In genomic region chr14:80587096-80587724, GRCh38 we compare ENCODE assay signal across 8 cellular contexts.
DNase-seq lines count a peak whose midpoint lies in the region; ATAC-seq, FAIRE-seq and TF ChIP-seq lines count a peak whose summit lies in the region.

No MANE protein-coding gene starts in this region.

- CTCF ChIA-PET in HCT116 (lab: Charles Lee) = interaction anchor here (0.6 to 1.7 kb wide), 6 partner anchors 10 to 583 kb away, joined by 3 to 8 read pairs (median 3); no protein-coding TSS in a partner anchor

- DNase-seq in Ammon's horn (ENCODE audit: low spot score) = peak; percentile 12
- DNase-seq in GM12865 (ENCODE audit: low read depth) = peak; percentile 85
- DNase-seq in HCT116 (ENCODE audit: low read depth, low spot score) = peak; percentile 21
- no peak for DNase-seq in MM.1S
- no peak for DNase-seq in activated naive CD8-positive, alpha-beta T cell treated with anti-CD3 and anti-CD28 coated beads, Interleukin-2, amount 10 ng/mL, durations not matched to agents 7 days and 5 days
- no peak for DNase-seq in keratinocyte (ENCODE audit: low read depth, low spot score)
- DNase-seq in NCI-H1930 (lab: John Stamatoyannopoulos, UW) = no peak
- DNase-seq in stimulated activated CD4-positive, alpha-beta T cell treated with anti-CD3 and anti-CD28 coated beads, Interleukin-12 subunit alpha, Interleukin-12 subunit beta, amount 100 ng/mL, for 4 hours = no peak

- dilution Hi-C loops in keratinocyte (cut with MboI; ENCODE audit: extremely low pct_ligation_motif_present, low sequenced_read_pairs) = no loop called here

- no peaks in the 10 kb centered on the region for H3K9me1 ChIP-seq in keratinocyte (ENCODE audit: control insufficient read depth, extremely low read depth, insufficient read depth, low read length)

- H3K36me3 Mint-ChIP-seq in activated naive CD8-positive, alpha-beta T cell treated with anti-CD3 and anti-CD28 coated beads, Interleukin-2, amount 10 ng/mL, durations not matched to agents 7 days and 5 days = peaks cover 16% of the 10 kb centered on the region

- no peaks in the 10 kb centered on the region for H4K20me1 ChIP-seq in HCT116 (ENCODE audit: insufficient read depth)
- H4K20me1 ChIP-seq in MM.1S (ENCODE audit: insufficient read depth, low read length) = no peaks in the 10 kb centered on the region
- H4K20me1 ChIP-seq in keratinocyte (ENCODE audit: control insufficient read depth, extremely low read depth, insufficient read depth, low read length) = no peaks in the 10 kb centered on the region

- H3K27ac ChIP-seq in HCT116 (ENCODE audit: low read depth, low read length) (no peak overlapping the region), MM.1S (ENCODE audit: low read length) (no peak overlapping the region), keratinocyte (ENCODE audit: control insufficient read depth, insufficient read depth, low read length) (no peak overlapping the region)

- peak; percentile 44 for TF ChIP-seq CTCF in GM12865 (IDR thresholded peaks at IDR 0.05; ENCODE audit: insufficient read depth, low read depth, low read length, missing control alignments)
- TF ChIP-seq CTCF in HCT116 (IDR thresholded peaks at IDR 0.05 in 2 of 3, conservative IDR thresholded peaks at IDR 0.05 in 1 of 3; ENCODE audit: borderline replicate concordance in 1 of 3, insufficient read depth in 1 of 3, low read depth in 2 of 3, low read length in 2 of 3) = peak in 2 of 3 experiments; percentile 60 to 69; a peak in 4 of 6 replicates
- peak; percentile 29 for TF ChIP-seq CTCF in MM.1S (IDR thresholded peaks at IDR 0.05; ENCODE audit: low read length)
- TF ChIP-seq CTCF in keratinocyte (optimal IDR thresholded peaks at IDR 0.05 in 1 of 3, IDR thresholded peaks at IDR 0.05 in 1 of 3, conservative IDR thresholded peaks at IDR 0.05 in 1 of 3; ENCODE audit: extremely low read depth in 1 of 3, insufficient read depth in 2 of 3, low read length in 3 of 3) = peak in 2 of 3 experiments; percentile 47 to 58

- H3K27me3 Mint-ChIP-seq in activated naive CD8-positive, alpha-beta T cell treated with anti-CD3 and anti-CD28 coated beads, Interleukin-2, amount 10 ng/mL, durations not matched to agents 7 days and 5 days = peaks cover 2% of the 10 kb centered on the region

- H3F3A ChIP-seq in MM.1S (ENCODE audit: insufficient read depth, low read length) = no peaks in the 10 kb centered on the region

- H3K9ac ChIP-seq in HCT116 (ENCODE audit: low read length) (no peak overlapping the region), MM.1S (ENCODE audit: low read length) (no peak overlapping the region), keratinocyte (ENCODE audit: control insufficient read depth, extremely low read depth, insufficient read depth, low read length) (no peak overlapping the region)

- intact Hi-C loops in HCT116 (cut with micrococcal nuclease) = loop anchor here (5.0 kb wide), 1 partner anchor 375 kb away; the partner anchor contains the start of gene DIO2

- H3K4me1 Mint-ChIP-seq in activated naive CD8-positive, alpha-beta T cell treated with anti-CD3 and anti-CD28 coated beads, Interleukin-2, amount 10 ng/mL, durations not matched to agents 7 days and 5 days = peaks cover 8% of the 10 kb centered on the region

- H3K27ac Mint-ChIP-seq in activated naive CD8-positive, alpha-beta T cell treated with anti-CD3 and anti-CD28 coated beads, Interleukin-2, amount 10 ng/mL, durations not matched to agents 7 days and 5 days = peak overlapping the region; percentile 22

- H3K4me3 ChIP-seq in GM12865 (ENCODE audit: low read depth, low read length) = no peak overlapping the region
- H3K4me3 ChIP-seq in HCT116 (replicated peaks in 1 of 2; ENCODE audit: low read depth in 1 of 2, low read length in 2 of 2) = no peak overlapping the region
- no peak overlapping the region for H3K4me3 ChIP-seq in MM.1S (ENCODE audit: low read length)
- H3K4me3 ChIP-seq in keratinocyte (ENCODE audit: control insufficient read depth in 2 of 3, extremely low read depth in 1 of 3, insufficient read depth in 2 of 3, low read depth in 1 of 3, low read length in 3 of 3) = no peak overlapping the region

- no TSS peak for BruUV-seq in HCT116 (replicated peaks; lab: Mats Ljungman, UMichigan)

- no peaks in the 10 kb centered on the region for H3K27me3 ChIP-seq in HCT116 (ENCODE audit: insufficient read depth, low read length)
- no peaks in the 10 kb centered on the region for H3K27me3 ChIP-seq in MM.1S (replicated peaks; ENCODE audit: insufficient read depth, low read length)
- no peaks in the 10 kb centered on the region for H3K27me3 ChIP-seq in keratinocyte (ENCODE audit: control insufficient read depth, extremely low read depth, insufficient read depth, low read length)

- H3K4me1 ChIP-seq in HCT116 (ENCODE audit: control insufficient read depth in 1 of 2, insufficient read depth in 2 of 2, low read length in 2 of 2) = peaks cover 9 to 11% of the 10 kb centered on the region in 2 experiments
- H3K4me1 ChIP-seq in MM.1S (ENCODE audit: low read length) = no peaks in the 10 kb centered on the region
- H3K4me1 ChIP-seq in keratinocyte (ENCODE audit: control insufficient read depth, extremely low read depth, insufficient read depth, low read length) = peaks cover 12% of the 10 kb centered on the region

- no peaks in the 10 kb centered on the region for H3K79me2 ChIP-seq in HCT116 (ENCODE audit: insufficient read depth, low read length)
- H3K79me2 ChIP-seq in MM.1S (ENCODE audit: low read length) = no peaks in the 10 kb centered on the region
- H3K79me2 ChIP-seq in keratinocyte (ENCODE audit: control insufficient read depth, insufficient read depth, low read length) = no peaks in the 10 kb centered on the region

- H2AFZ ChIP-seq in HCT116 (ENCODE audit: low read depth, low read length, poor library complexity, severe bottlenecking) (no peak overlapping the region), MM.1S (ENCODE audit: low read length) (no peak overlapping the region), keratinocyte (ENCODE audit: control insufficient read depth, low read length) (peak overlapping the region; percentile 54)

- H3K9me3 ChIP-seq in HCT116 (ENCODE audit: control insufficient read depth in 1 of 2, insufficient read depth in 1 of 2, low read depth in 1 of 2, low read length in 2 of 2) (no peaks in the 10 kb centered on the region), MM.1S (replicated peaks; ENCODE audit: insufficient read depth, low read length) (no peaks in the 10 kb centered on the region), keratinocyte (ENCODE audit: control insufficient read depth, low read depth, low read length) (no peaks in the 10 kb centered on the region)

- RAD21 ChIA-PET in HCT116 (lab: Charles Lee; ENCODE audit: low non-redundant PET in 1 of 2, low total read pairs in 2 of 2, uncharacterized antibody in 2 of 2, unreplicated experiment in 2 of 2) = no interaction called here

- no peak overlapping the region for H3K4me3 Mint-ChIP-seq in activated naive CD8-positive, alpha-beta T cell treated with anti-CD3 and anti-CD28 coated beads, Interleukin-2, amount 10 ng/mL, durations not matched to agents 7 days and 5 days

- no peaks in the 10 kb centered on the region for H3K36me3 ChIP-seq in HCT116 (ENCODE audit: control insufficient read depth in 1 of 2, insufficient read depth in 2 of 2, low read length in 2 of 2)
- no peaks in the 10 kb centered on the region for H3K36me3 ChIP-seq in MM.1S (replicated peaks; ENCODE audit: insufficient read depth, low read length)
- H3K36me3 ChIP-seq in keratinocyte (ENCODE audit: control insufficient read depth in 2 of 2, extremely low read depth in 1 of 2, insufficient read depth in 2 of 2, low read length in 2 of 2) = no peaks in the 10 kb centered on the region

- peaks cover 11% of the 10 kb centered on the region for H3K9me3 Mint-ChIP-seq in activated naive CD8-positive, alpha-beta T cell treated with anti-CD3 and anti-CD28 coated beads, Interleukin-2, amount 10 ng/mL, durations not matched to agents 7 days and 5 days

- no peak for TF ChIP-seq POLR2A in HCT116 (IDR thresholded peaks at IDR 0.05; ENCODE audit: borderline replicate concordance, extremely low read depth, insufficient read depth, insufficient read length)

- peak; percentile 34; the same call in 1 of the 2 replicates for TF ChIP-seq RAD21 in HCT116 (IDR thresholded peaks at IDR 0.05; ENCODE audit: low read depth)

- ATAC-seq in HCT116 = peak; percentile 78
- ATAC-seq in activated naive CD8-positive, alpha-beta T cell treated with anti-CD3 and anti-CD28 coated beads, Interleukin-2, amount 10 ng/mL, durations not matched to agents 7 days and 5 days (ENCODE audit: low read depth) = peak; percentile 90

- H3K9me2 ChIP-seq in HCT116 (ENCODE audit: insufficient read depth) (no peaks in the 10 kb centered on the region), MM.1S (replicated peaks; ENCODE audit: insufficient read depth, low read length) (no peaks in the 10 kb centered on the region)

- peak; percentile 9 for FAIRE-seq in keratinocyte (lab: Jason Lieb, UNC)

- no peak overlapping the region for H3K4me2 ChIP-seq in HCT116 (ENCODE audit: low read length)
- no peak overlapping the region for H3K4me2 ChIP-seq in MM.1S (ENCODE audit: low read depth, low read length)
- no peak overlapping the region for H3K4me2 ChIP-seq in keratinocyte (ENCODE audit: control insufficient read depth, extremely low read depth, insufficient read depth, low read depth, low read length)

- POLR2A ChIA-PET in HCT116 (lab: Charles Lee) = no interaction called here
- POLR2A ChIA-PET in activated naive CD8-positive, alpha-beta T cell treated with anti-CD3 and anti-CD28 coated beads, Interleukin-2, amount 10 ng/mL, durations not matched to agents 7 days and 5 days (lab: Charles Lee) = no interaction called here

TF ChIP-seq in HCT116, 20 proteins besides CTCF, POLR2A, EP300 and RAD21 (continues in another document):
- TF ChIP-seq POLR2AphosphoS5 (IDR thresholded peaks at IDR 0.05; ENCODE audit: low read depth, low read length) (no peak), EGR1 (IDR thresholded peaks at IDR 0.05; ENCODE audit: low read depth) (no peak), FOSL1 (IDR thresholded peaks at IDR 0.05; ENCODE audit: low read depth) (no peak), SRF (IDR thresholded peaks at IDR 0.05; ENCODE audit: low read depth) (no peak), TCF7L2 (IDR thresholded peaks at IDR 0.05; ENCODE audit: borderline replicate concordance, extremely low read depth, insufficient read depth, insufficient read length) (no peak), ZFX (IDR thresholded peaks at IDR 0.05) (no peak)

Comparison
In these comparisons a context has a peak if more than half of its experiments do, and no peak if none do; other contexts are left out.
1. DNase-seq: peak in Ammon's horn (single experiment), GM12865 (single experiment) and HCT116 (single experiment); none in MM.1S (single experiment), activated naive CD8-positive, alpha-beta T cell treated with anti-CD3 and anti-CD28 coated beads, Interleukin-2, amount 10 ng/mL, durations not matched to agents 7 days and 5 days (single experiment), keratinocyte (single experiment), NCI-H1930 (0 of 2) and stimulated activated CD4-positive, alpha-beta T cell treated with anti-CD3 and anti-CD28 coated beads, Interleukin-12 subunit alpha, Interleukin-12 subunit beta, amount 100 ng/mL, for 4 hours (single experiment).
2. Peak in every context shown above with its lines, with median percentiles within 50 percentile points of each other: CTCF ChIP-seq.